Comparison of ENCODE assay signal across 1 cellular context in the genomic region with DNA sequence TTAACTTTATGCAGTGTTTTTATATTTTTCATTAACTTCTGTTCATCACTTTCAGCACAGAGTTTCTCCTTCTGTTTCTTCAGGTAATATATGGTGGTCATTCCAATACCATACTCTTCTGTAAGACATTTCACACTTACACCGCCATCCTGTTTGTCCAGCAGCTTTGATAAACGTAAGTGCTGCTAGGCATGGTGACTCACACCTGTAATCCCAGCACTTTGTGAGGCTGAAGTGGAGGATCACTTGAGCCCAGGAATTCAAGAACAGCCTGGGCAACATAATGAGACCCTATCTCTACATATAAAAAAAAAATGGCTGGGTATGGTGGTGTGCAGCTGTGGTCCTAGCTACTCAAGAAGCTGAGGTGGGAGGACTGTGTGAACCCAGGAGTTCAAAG.
TF ChIP-seq lines count a peak whose summit lies in the region.

No MANE protein-coding gene starts in this region.

TF ChIP-seq in IMR-90, 13 proteins besides CTCF, POLR2A, EP300 and RAD21 (continued from another document):
- TF ChIP-seq MXI1 (IDR thresholded peaks at IDR 0.05; ENCODE audit: borderline replicate concordance, low read depth, low read length), result no peak
